18 cellular contexts compared by ENCODE assay signal in genomic region chr4:7370038-7370437, GRCh38.
DNase-seq lines count a peak whose midpoint lies in the region; ATAC-seq, FAIRE-seq and TF ChIP-seq lines count a peak whose summit lies in the region.
"Had no signal": no experiment of that assay in that cellular context is flagged by ENCODE, and none has a peak within 500 bp of the region (broad histone marks: within the 10 kb centered on the region; RNA-seq: fewer than 3 reads in every experiment).

No MANE protein-coding gene starts in this region.

- no peaks in the 10 kb centered on the region for H3K9me2 ChIP-seq in PC-9 (ENCODE audit: insufficient read depth)

- H3K4me1 Mint-ChIP-seq in H9 = peaks cover 9 to 13% of the 10 kb centered on the region in 2 experiments
- no peaks in the 10 kb centered on the region for H3K4me1 Mint-ChIP-seq in activated T-helper 2 cell treated with anti-CD3 and anti-CD28 coated beads, Interferon-gamma antibody, Interleukin-2, Interleukin-4, amounts not matched to agents 10 μg/mL and 5 μg/mL and 100 μg/mL, durations not matched to agents 14 hours and 24 hours and 36 hours (ENCODE audit: low read depth)
- H3K4me1 Mint-ChIP-seq: B cell had no signal

- H3K9ac ChIP-seq in BLaER1 (peak overlapping the region; percentile 67; the same call in 1 of the 2 replicates), H9 (ENCODE audit: extremely low read depth, insufficient read length, low read length) (no peak overlapping the region), kidney (ENCODE audit: low read length in 2 of 2) (no peak overlapping the region)

- no peak overlapping the region for H2BK12ac ChIP-seq in H9 (ENCODE audit: insufficient read length, low read depth, low read length)

- H4K20me1 ChIP-seq in BLaER1 (no peaks in the 10 kb centered on the region), H9 (ENCODE audit: control insufficient read depth, insufficient read depth, insufficient read length) (no peaks in the 10 kb centered on the region), PC-9 (ENCODE audit: insufficient read depth) (no peaks in the 10 kb centered on the region)

- TF ChIP-seq EP300 in sigmoid colon (IDR thresholded peaks at IDR 0.05) = no peak

- no peaks in the 10 kb centered on the region for H3K9me3 Mint-ChIP-seq in H9
- no peaks in the 10 kb centered on the region for H3K9me3 Mint-ChIP-seq in activated T-helper 2 cell treated with anti-CD3 and anti-CD28 coated beads, Interferon-gamma antibody, Interleukin-2, Interleukin-4, amounts not matched to agents 10 μg/mL and 5 μg/mL and 100 μg/mL, durations not matched to agents 14 hours and 24 hours and 36 hours
- H3K9me3 Mint-ChIP-seq: CD4-positive, alpha-beta T cell had no signal

- no peak overlapping the region for H4K5ac ChIP-seq in H9 (ENCODE audit: insufficient read length, low read depth, low read length)

- H3K4me3 ChIP-seq in BLaER1 (no peak overlapping the region), kidney (ENCODE audit: low read length in 2 of 2) (no peak overlapping the region), sigmoid colon (no peak overlapping the region), PC-9 (no peak overlapping the region)
- H3K4me3 ChIP-seq: HAP-1, K562 had no signal

- H3K36me3 ChIP-seq in BLaER1 (no peaks in the 10 kb centered on the region), kidney (ENCODE audit: control insufficient read depth in 1 of 2, insufficient read depth in 2 of 2, low read length in 2 of 2) (no peaks in the 10 kb centered on the region), sigmoid colon (no peaks in the 10 kb centered on the region), PC-9 (ENCODE audit: low read depth) (no peaks in the 10 kb centered on the region)
- H3K36me3 ChIP-seq: HAP-1 had no signal

- CTCF ChIA-PET in PC-9 (lab: Charles Lee) = no interaction called here

- no peak overlapping the region for H2AFZ ChIP-seq in H9 (ENCODE audit: low read length)
- no peak overlapping the region for H2AFZ ChIP-seq in PC-9

- FAIRE-seq in kidney (lab: Jason Lieb, UNC) = no peak
- FAIRE-seq: D721Med, G401.6, H1, HTR-8/SVneo, K562 had no signal

- no peak overlapping the region for H3K23ac ChIP-seq in H9 (ENCODE audit: insufficient read length, low read depth, low read length)

- no peak for DNase-seq in H9
- DNase-seq in kidney = peak; percentile 49
- DNase-seq in sigmoid colon = peak; percentile 21
- no peak for DNase-seq in PC-9
- DNase-seq in activated T-helper 2 cell treated with anti-CD3 and anti-CD28 coated beads, Interferon-gamma antibody, Interleukin-2, Interleukin-4, amounts not matched to agents 10 μg/mL and 5 μg/mL and 100 μg/mL, durations not matched to agents 14 hours and 24 hours and 36 hours (ENCODE audit: low spot score) = no peak
- DNase-seq: Caco-2; CD4-positive, alpha-beta T cell; IMR-90 had no signal

- H3K4me1 ChIP-seq in BLaER1 (peaks cover 99% of the 10 kb centered on the region), H9 (ENCODE audit: insufficient read depth, low read length) (peaks cover 4% of the 10 kb centered on the region; the same call in 1 of the 2 replicates), kidney (ENCODE audit: control insufficient read depth in 1 of 2, insufficient read depth in 1 of 2, low read depth in 1 of 2, low read length in 2 of 2) (no peaks in the 10 kb centered on the region), sigmoid colon (peaks cover 0 to 39% (median 16%) of the 10 kb centered on the region in 4 donors), PC-9 (replicated peaks; ENCODE audit: insufficient read depth) (no peaks in the 10 kb centered on the region)
- H3K4me1 ChIP-seq: Caco-2, HAP-1 had no signal

- intact Hi-C loops in kidney (cut with DNase I) (no loop called here), sigmoid colon (cut with DNase I) (no loop called here), PC-9 (cut with micrococcal nuclease; ENCODE audit: unreplicated experiment) (no loop called here)
- intact Hi-C loops in activated T-helper 2 cell treated with anti-CD3 and anti-CD28 coated beads, Interferon-gamma antibody, Interleukin-2, Interleukin-4, amounts not matched to agents 10 μg/mL and 5 μg/mL and 100 μg/mL, durations not matched to agents 14 hours and 24 hours and 36 hours (cut with micrococcal nuclease) = no loop called here

- H3K4me2 ChIP-seq in BLaER1 = peak overlapping the region; percentile 98
- no peak overlapping the region for H3K4me2 ChIP-seq in H9 (ENCODE audit: insufficient read depth, insufficient read length, low read length)
- H3K4me2 ChIP-seq in PC-9 = no peak overlapping the region

- POLR2A ChIA-PET in PC-9 (lab: Charles Lee; ENCODE audit: unreplicated experiment) = no interaction called here

- H3K79me1 ChIP-seq in H9 (ENCODE audit: insufficient read depth, low read depth, low read length, poor library complexity, severe bottlenecking) = no peaks in the 10 kb centered on the region

- no peaks in the 10 kb centered on the region for H3K23me2 ChIP-seq in H9 (ENCODE audit: insufficient read length, low read depth, low read length, poor library complexity, severe bottlenecking)

- TF ChIP-seq CTCF in H9 (conservative IDR thresholded peaks at IDR 0.05) (no peak), kidney (IDR thresholded peaks at IDR 0.05; ENCODE audit: borderline replicate concordance, extremely low read depth, insufficient read depth) (no peak), sigmoid colon (IDR thresholded peaks at IDR 0.05) (no peak), PC-9 (conservative IDR thresholded peaks at IDR 0.05) (no peak)

- H4K8ac ChIP-seq in H9 (replicated peaks; ENCODE audit: insufficient read length, low read depth, low read length) = peak overlapping the region; percentile 50

- no peak overlapping the region for H4K91ac ChIP-seq in H9 (ENCODE audit: insufficient read length, low read depth, low read length)

- no peak overlapping the region for H3K56ac ChIP-seq in H9 (ENCODE audit: insufficient read length, low read depth, low read length)

- H2BK20ac ChIP-seq in H9 (ENCODE audit: low read depth, low read length, poor library complexity, severe bottlenecking) = no peak overlapping the region

- peaks cover 2% of the 10 kb centered on the region; the same call in 1 of the 2 replicates for H3K27me3 Mint-ChIP-seq in H9 (ENCODE audit: low read depth)
- no peaks in the 10 kb centered on the region for H3K27me3 Mint-ChIP-seq in activated T-helper 2 cell treated with anti-CD3 and anti-CD28 coated beads, Interferon-gamma antibody, Interleukin-2, Interleukin-4, amounts not matched to agents 10 μg/mL and 5 μg/mL and 100 μg/mL, durations not matched to agents 14 hours and 24 hours and 36 hours (ENCODE audit: low read depth)
- H3K27me3 Mint-ChIP-seq: B cell had no signal

- no peaks in the 10 kb centered on the region for H3K9me3 ChIP-seq in BLaER1
- H3K9me3 ChIP-seq in H9 (ENCODE audit: control insufficient read depth, low read depth, low read length) = no peaks in the 10 kb centered on the region
- no peaks in the 10 kb centered on the region for H3K9me3 ChIP-seq in kidney (ENCODE audit: control insufficient read depth in 1 of 2, low read length in 2 of 2)
- H3K9me3 ChIP-seq in sigmoid colon = no peaks in the 10 kb centered on the region
- no peaks in the 10 kb centered on the region for H3K9me3 ChIP-seq in PC-9 (ENCODE audit: insufficient read depth, low read depth)
- H3K9me3 ChIP-seq: Caco-2, HAP-1 had no signal

- no peak overlapping the region for H3T11ph ChIP-seq in H9 (ENCODE audit: low read length)

- H2BK120ac ChIP-seq in H9 (ENCODE audit: low read depth, low read length, poor library complexity, severe bottlenecking) = no peak overlapping the region

- H3K27ac ChIP-seq in BLaER1 = peak overlapping the region; percentile 82
- no peak overlapping the region for H3K27ac ChIP-seq in H9 (ENCODE audit: insufficient read length, low read depth, low read length)
- no peak overlapping the region for H3K27ac ChIP-seq in kidney (ENCODE audit: low read depth in 2 of 2, low read length in 2 of 2)
- H3K27ac ChIP-seq in sigmoid colon = no peak overlapping the region
- no peak overlapping the region for H3K27ac ChIP-seq in PC-9
- H3K27ac ChIP-seq: C4-2B had no signal

- H3K27ac Mint-ChIP-seq in H9 = no peak overlapping the region; a peak in 1 of 7 replicates
- H3K27ac Mint-ChIP-seq in activated T-helper 2 cell treated with anti-CD3 and anti-CD28 coated beads, Interferon-gamma antibody, Interleukin-2, Interleukin-4, amounts not matched to agents 10 μg/mL and 5 μg/mL and 100 μg/mL, durations not matched to agents 14 hours and 24 hours and 36 hours = no peak overlapping the region
- H3K27ac Mint-ChIP-seq: B cell; CD4-positive, alpha-beta T cell had no signal

- no peak overlapping the region for H2BK5ac ChIP-seq in H9 (ENCODE audit: insufficient read length, low read length)

- no peak overlapping the region for H3K14ac ChIP-seq in H9 (ENCODE audit: insufficient read depth, low read length)

- H3K4me3 Mint-ChIP-seq in H9 = no peak overlapping the region
- H3K4me3 Mint-ChIP-seq in activated T-helper 2 cell treated with anti-CD3 and anti-CD28 coated beads, Interferon-gamma antibody, Interleukin-2, Interleukin-4, amounts not matched to agents 10 μg/mL and 5 μg/mL and 100 μg/mL, durations not matched to agents 14 hours and 24 hours and 36 hours (ENCODE audit: low read depth) = no peak overlapping the region
- H3K4me3 Mint-ChIP-seq: B cell; CD4-positive, alpha-beta T cell had no signal

- H3K27me3 ChIP-seq in BLaER1 = no peaks in the 10 kb centered on the region
- H3K27me3 ChIP-seq in H9 (ENCODE audit: insufficient read depth, low read length) = no peaks in the 10 kb centered on the region
- H3K27me3 ChIP-seq in sigmoid colon = peaks cover 0 to 18% (median 0%) of the 10 kb centered on the region in 3 donors
- H3K27me3 ChIP-seq in PC-9 (ENCODE audit: insufficient read depth, low read depth) = no peaks in the 10 kb centered on the region

- no peak overlapping the region for H2BK15ac ChIP-seq in H9 (ENCODE audit: low read depth, low read length)

- no CpG with 5 or more reads among the region's 7 CpGs for WGBS in H9 (ENCODE audit: extremely low coverage, insufficient read length, low lambda C conversion rate)
- 77 to 85% methylated on average over 7 of the region's 7 CpGs for WGBS in sigmoid colon, 2 donors

- H3K36me3 Mint-ChIP-seq in H9 (ENCODE audit: insufficient read depth in 1 of 3, low read depth in 3 of 3) = no peaks in the 10 kb centered on the region
- H3K36me3 Mint-ChIP-seq in activated T-helper 2 cell treated with anti-CD3 and anti-CD28 coated beads, Interferon-gamma antibody, Interleukin-2, Interleukin-4, amounts not matched to agents 10 μg/mL and 5 μg/mL and 100 μg/mL, durations not matched to agents 14 hours and 24 hours and 36 hours (ENCODE audit: low read depth) = no peaks in the 10 kb centered on the region

- no TSS peak for BruUV-seq in PC-9 (replicated peaks; lab: Mats Ljungman, UMichigan)

- H3K79me2 ChIP-seq in H9 (ENCODE audit: insufficient read depth, low read length) (no peaks in the 10 kb centered on the region), PC-9 (ENCODE audit: low read depth) (no peaks in the 10 kb centered on the region)

- H3F3A ChIP-seq in PC-9 (ENCODE audit: insufficient read depth, low read depth) = no peaks in the 10 kb centered on the region

- TF ChIP-seq POLR2A in sigmoid colon (IDR thresholded peaks at IDR 0.05) = no peak

- H3K18ac ChIP-seq in H9 (ENCODE audit: insufficient read length, low read depth, low read length) = no peak overlapping the region

- no peak overlapping the region for H2AK5ac ChIP-seq in H9 (ENCODE audit: insufficient read length, low read length)

- H3K4ac ChIP-seq in H9 (ENCODE audit: low read depth, low read length) = no peak overlapping the region

- ATAC-seq in HG02763 (IDR thresholded peaks at IDR 0.05; ENCODE audit: unreplicated experiment) = no peak
- ATAC-seq: K562 had no signal

Comparison
In these comparisons a context has a peak if more than half of its experiments do, and no peak if none do; other contexts are left out.
1. DNase-seq: peak in kidney (single experiment) and sigmoid colon (single experiment); none in H9 (single experiment), PC-9 (0 of 2) and activated T-helper 2 cell treated with anti-CD3 and anti-CD28 coated beads, Interferon-gamma antibody, Interleukin-2, Interleukin-4, amounts not matched to agents 10 μg/mL and 5 μg/mL and 100 μg/mL, durations not matched to agents 14 hours and 24 hours and 36 hours (single experiment).